Comparison of ENCODE assay signal across 1 cellular context in the genomic region with DNA sequence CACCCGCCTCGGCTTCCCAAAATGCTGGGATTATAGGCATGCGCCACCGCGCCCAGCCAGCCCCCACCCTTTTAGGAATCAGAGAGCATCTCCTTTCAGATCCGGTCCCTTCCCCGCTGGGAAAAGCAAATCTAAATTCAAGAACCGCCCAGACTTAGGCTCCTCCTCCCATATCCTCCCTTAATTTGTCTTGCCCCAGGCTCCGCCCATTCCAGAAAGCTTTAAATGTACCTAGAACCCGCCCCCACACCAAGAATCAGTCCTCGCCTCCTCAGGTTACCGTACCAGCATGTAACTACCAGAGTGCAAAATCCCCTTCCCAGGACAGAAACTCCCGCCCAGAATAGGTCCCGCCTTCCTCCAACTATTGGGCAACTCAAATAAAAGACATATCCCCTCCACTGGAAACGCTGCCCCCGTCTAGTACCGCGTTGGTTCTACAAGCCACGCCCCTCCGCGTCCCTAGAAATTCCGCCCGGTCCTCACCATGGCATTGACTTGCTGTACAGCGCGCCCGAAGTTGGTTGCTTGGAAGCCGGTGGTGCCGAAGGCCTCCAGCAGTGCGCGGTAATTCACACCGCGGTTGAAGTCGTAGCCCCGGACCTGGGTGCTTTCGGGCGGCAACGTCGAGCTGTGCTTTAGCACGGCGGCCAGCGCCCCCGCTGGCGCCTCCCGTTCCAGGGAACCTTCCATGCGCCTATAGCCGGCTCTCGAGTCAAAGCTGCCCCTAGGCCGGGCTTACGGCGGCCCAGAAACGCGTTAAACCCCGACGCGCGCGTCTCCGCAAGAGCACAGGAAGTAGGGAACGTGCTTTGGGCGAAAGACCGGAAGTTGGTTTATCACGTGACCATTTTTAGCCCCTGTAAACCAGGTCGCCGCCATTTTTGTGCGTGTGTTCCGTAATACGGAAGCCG.
TF ChIP-seq lines count a peak whose summit lies in the region.

A gene (minus strand): TSS at position 807 of the 914 bp plus-strand sequence. CDS start 114 bp downstream, at position 693.

TF ChIP-seq in K562, 482 proteins besides CTCF, POLR2A, EP300 and RAD21 (continued from another document):
- TF ChIP-seq, protein P1, sequence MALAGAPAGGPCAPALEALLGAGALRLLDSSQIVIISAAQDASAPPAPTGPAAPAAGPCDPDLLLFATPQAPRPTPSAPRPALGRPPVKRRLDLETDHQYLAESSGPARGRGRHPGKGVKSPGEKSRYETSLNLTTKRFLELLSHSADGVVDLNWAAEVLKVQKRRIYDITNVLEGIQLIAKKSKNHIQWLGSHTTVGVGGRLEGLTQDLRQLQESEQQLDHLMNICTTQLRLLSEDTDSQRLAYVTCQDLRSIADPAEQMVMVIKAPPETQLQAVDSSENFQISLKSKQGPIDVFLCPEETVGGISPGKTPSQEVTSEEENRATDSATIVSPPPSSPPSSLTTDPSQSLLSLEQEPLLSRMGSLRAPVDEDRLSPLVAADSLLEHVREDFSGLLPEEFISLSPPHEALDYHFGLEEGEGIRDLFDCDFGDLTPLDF (CRISPR knock-in tag; IDR thresholded peaks at IDR 0.05): no peak; the same call in none of the 2 replicates
- TF ChIP-seq, protein P2, sequence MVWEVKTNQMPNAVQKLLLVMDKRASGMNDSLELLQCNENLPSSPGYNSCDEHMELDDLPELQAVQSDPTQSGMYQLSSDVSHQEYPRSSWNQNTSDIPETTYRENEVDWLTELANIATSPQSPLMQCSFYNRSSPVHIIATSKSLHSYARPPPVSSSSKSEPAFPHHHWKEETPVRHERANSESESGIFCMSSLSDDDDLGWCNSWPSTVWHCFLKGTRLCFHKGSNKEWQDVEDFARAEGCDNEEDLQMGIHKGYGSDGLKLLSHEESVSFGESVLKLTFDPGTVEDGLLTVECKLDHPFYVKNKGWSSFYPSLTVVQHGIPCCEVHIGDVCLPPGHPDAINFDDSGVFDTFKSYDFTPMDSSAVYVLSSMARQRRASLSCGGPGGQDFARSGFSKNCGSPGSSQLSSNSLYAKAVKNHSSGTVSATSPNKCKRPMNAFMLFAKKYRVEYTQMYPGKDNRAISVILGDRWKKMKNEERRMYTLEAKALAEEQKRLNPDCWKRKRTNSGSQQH (CRISPR knock-in tag; IDR thresholded peaks at IDR 0.05): peak; percentile 18; the same call in 1 of the 2 replicates
- TF ChIP-seq ZNF165 (CRISPR knock-in tag; IDR thresholded peaks at IDR 0.05; ENCODE audit: borderline replicate concordance) (no peak), ZNF785 (CRISPR knock-in tag; IDR thresholded peaks at IDR 0.05) (no peak), HDAC8 (tag; IDR thresholded peaks at IDR 0.05) (peak; percentile 80), TAF7 (tag; IDR thresholded peaks at IDR 0.05) (peak; percentile 82), DNMT1 (IDR thresholded peaks at IDR 0.05) (no peak), GTF2E2 (tag; IDR thresholded peaks at IDR 0.05) (peak; percentile 60; the same call in 1 of the 2 replicates), SRSF1 (IDR thresholded peaks at IDR 0.05; ENCODE audit: low read depth, low read length) (no peak), ZNF134 (CRISPR knock-in tag; conservative IDR thresholded peaks at IDR 0.05) (no peak; the same call in 1 of the 2 replicates), POLR2B (IDR thresholded peaks at IDR 0.05; ENCODE audit: low read depth, partially characterized antibody) (peak; percentile 75), FOSL1 (tag; conservative IDR thresholded peaks at IDR 0.05) (0 out of 2 replicates have a peak, but pooled peaks have one; percentile 44), POLR2AphosphoS2 (IDR thresholded peaks at IDR 0.05; ENCODE audit: low read length) (peak; percentile 94), ZNF23 (CRISPR knock-in tag; IDR thresholded peaks at IDR 0.05) (no peak), RNF2 (IDR thresholded peaks at IDR 0.05) (peak; percentile 53; the same call in 1 of the 2 replicates), BACH1 (tag; IDR thresholded peaks at IDR 0.05) (no peak), SRSF9 (IDR thresholded peaks at IDR 0.05; ENCODE audit: borderline replicate concordance, low read depth, low read length) (no peak), TGIF2 (CRISPR knock-in tag; IDR thresholded peaks at IDR 0.05) (no peak)
- TF ChIP-seq, protein P3, sequence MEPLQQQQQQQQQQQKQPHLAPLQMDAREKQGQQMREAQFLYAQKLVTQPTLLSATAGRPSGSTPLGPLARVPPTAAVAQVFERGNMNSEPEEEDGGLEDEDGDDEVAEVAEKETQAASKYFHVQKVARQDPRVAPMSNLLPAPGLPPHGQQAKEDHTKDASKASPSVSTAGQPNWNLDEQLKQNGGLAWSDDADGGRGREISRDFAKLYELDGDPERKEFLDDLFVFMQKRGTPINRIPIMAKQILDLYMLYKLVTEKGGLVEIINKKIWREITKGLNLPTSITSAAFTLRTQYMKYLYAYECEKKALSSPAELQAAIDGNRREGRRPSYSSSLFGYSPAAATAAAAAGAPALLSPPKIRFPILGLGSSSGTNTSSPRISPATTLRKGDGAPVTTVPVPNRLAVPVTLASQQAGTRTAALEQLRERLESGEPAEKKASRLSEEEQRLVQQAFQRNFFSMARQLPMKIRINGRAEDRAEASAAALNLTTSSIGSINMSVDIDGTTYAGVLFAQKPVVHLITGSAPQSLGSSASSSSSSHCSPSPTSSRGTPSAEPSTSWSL (CRISPR knock-in tag; IDR thresholded peaks at IDR 0.05; ENCODE audit: borderline replicate concordance): 0 out of 2 replicates have a peak, but pooled peaks have one; percentile 53
- TF ChIP-seq, protein P4, sequence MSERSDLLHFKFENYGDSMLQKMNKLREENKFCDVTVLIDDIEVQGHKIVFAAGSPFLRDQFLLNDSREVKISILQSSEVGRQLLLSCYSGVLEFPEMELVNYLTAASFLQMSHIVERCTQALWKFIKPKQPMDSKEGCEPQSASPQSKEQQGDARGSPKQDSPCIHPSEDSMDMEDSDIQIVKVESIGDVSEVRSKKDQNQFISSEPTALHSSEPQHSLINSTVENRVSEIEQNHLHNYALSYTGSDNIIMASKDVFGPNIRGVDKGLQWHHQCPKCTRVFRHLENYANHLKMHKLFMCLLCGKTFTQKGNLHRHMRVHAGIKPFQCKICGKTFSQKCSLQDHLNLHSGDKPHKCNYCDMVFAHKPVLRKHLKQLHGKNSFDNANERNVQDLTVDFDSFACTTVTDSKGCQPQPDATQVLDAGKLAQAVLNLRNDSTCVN (CRISPR knock-in tag; IDR thresholded peaks at IDR 0.05): 0 out of 2 replicates have a peak, but pooled peaks have one; percentile 42
- TF ChIP-seq, protein P5, sequence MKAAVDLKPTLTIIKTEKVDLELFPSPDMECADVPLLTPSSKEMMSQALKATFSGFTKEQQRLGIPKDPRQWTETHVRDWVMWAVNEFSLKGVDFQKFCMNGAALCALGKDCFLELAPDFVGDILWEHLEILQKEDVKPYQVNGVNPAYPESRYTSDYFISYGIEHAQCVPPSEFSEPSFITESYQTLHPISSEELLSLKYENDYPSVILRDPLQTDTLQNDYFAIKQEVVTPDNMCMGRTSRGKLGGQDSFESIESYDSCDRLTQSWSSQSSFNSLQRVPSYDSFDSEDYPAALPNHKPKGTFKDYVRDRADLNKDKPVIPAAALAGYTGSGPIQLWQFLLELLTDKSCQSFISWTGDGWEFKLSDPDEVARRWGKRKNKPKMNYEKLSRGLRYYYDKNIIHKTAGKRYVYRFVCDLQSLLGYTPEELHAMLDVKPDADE (conservative IDR thresholded peaks at IDR 0.05; ENCODE audit: control insufficient read depth, low read depth, low read length): peak; percentile 50; the same call in 1 of the 2 replicates
